2 cellular contexts compared by ENCODE assay signal in genomic region chr17:55726440-55726839, GRCh38.
TF ChIP-seq lines count a peak whose summit lies in the region.

No MANE protein-coding gene starts in this region.

TF ChIP-seq in liver, 16 proteins besides CTCF, POLR2A, EP300 and RAD21:
- TF ChIP-seq ATF3 (IDR thresholded peaks at IDR 0.05) (no peak), SP1 (IDR thresholded peaks at IDR 0.05) (peak; percentile 38), RXRA (IDR thresholded peaks at IDR 0.05) (peak in 1 of 2 donors; percentile 45), HNF4A (conservative IDR thresholded peaks at IDR 0.05) (peak in 1 of 2 donors; percentile 42), YY1 (IDR thresholded peaks at IDR 0.05) (peak; percentile 17)

TF ChIP-seq in HepG2, 621 proteins besides CTCF, POLR2A, EP300 and RAD21:
- TF ChIP-seq CREBL2 (CRISPR knock-in tag; IDR thresholded peaks at IDR 0.05; ENCODE audit: borderline replicate concordance) (no peak), MIXL1 (CRISPR knock-in tag; IDR thresholded peaks at IDR 0.05) (no peak), SUZ12 (IDR thresholded peaks at IDR 0.05; ENCODE audit: low read depth, low read length) (no peak), KDM3A (CRISPR knock-in tag; IDR thresholded peaks at IDR 0.05; ENCODE audit: low read depth) (no peak), NFKB2 (CRISPR knock-in tag; IDR thresholded peaks at IDR 0.05; ENCODE audit: borderline replicate concordance) (no peak), POGZ (CRISPR knock-in tag; IDR thresholded peaks at IDR 0.05) (no peak), ARID3A (IDR thresholded peaks at IDR 0.05; ENCODE audit: low read depth, low read length) (no peak), ZNF781 (CRISPR knock-in tag; IDR thresholded peaks at IDR 0.05; ENCODE audit: borderline replicate concordance, not compliant biosample characterization) (no peak), GABPA (IDR thresholded peaks at IDR 0.05; ENCODE audit: low read depth, low read length) (no peak), GABPA (CRISPR knock-in tag; IDR thresholded peaks at IDR 0.05; ENCODE audit: low read depth) (no peak), ZNF367 (CRISPR knock-in tag; IDR thresholded peaks at IDR 0.05; ENCODE audit: borderline replicate concordance) (no peak), DPF2 (CRISPR knock-in tag; IDR thresholded peaks at IDR 0.05; ENCODE audit: borderline replicate concordance, low read depth) (no peak), PCBP2 (optimal IDR thresholded peaks at IDR 0.05; ENCODE audit: low read depth, low read length, poor library complexity, severe bottlenecking) (no peak), ESRRA (CRISPR knock-in tag; IDR thresholded peaks at IDR 0.05; ENCODE audit: low read depth) (no peak)
